ENCODE assay signal across 8 cellular contexts in the genomic region with DNA sequence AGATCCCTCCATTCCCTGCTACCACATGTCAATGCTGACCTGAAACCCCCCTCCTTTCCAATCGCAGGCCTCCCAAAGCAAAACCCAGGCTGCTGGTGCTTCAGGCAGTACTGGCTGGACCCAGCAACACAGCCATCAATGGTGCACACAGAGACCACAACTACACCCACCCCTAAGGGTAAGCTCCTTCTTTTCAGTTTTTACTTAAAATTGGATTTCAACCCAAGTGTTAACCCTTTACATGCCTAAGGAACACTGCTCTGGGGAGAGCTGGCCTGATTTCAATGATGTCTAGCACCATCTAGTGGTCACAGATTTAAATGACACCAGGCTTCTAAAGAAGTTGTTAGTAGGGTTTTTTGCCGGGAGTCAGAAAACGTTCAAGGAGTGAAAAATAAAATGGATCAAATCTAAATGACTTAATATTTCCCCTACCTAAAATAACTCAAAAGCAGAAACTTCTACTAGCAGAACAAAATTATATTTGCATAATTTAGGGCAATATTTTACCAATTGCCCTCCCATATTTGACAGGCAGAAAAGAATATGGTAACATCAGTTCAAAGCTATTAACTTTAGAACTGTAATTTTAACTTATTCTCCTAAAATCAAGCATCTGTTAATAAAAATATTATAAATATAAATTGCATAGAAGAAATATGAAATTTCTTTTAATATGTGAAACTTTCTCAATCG. TPM values are rescaled to one million over a fixed set of nuclear protein-coding genes. Genes with fewer than 3 reads are reported as not detected.
DNase-seq lines count a peak whose midpoint lies in the region; ATAC-seq, FAIRE-seq and TF ChIP-seq lines count a peak whose summit lies in the region.

No MANE protein-coding gene starts in this region.

- POLR2A ChIA-PET in activated B cell treated with CpG ODN at 0.5 μM for 24 hours (lab: Charles Lee) = no interaction called here

- FAIRE-seq in frontal cortex (lab: Jason Lieb, UNC) = peak; percentile 81

- H3K36me3 Mint-ChIP-seq in Calu3 (ENCODE audit: insufficient read depth, unreplicated experiment) = no peaks in the 10 kb centered on the region
- peaks cover 40% of the 10 kb centered on the region for H3K36me3 Mint-ChIP-seq in activated B cell treated with CpG ODN at 0.5 μM for 24 hours (ENCODE audit: low read depth)

- H3K27me3 ChIP-seq in prostate gland (replicated peaks; ENCODE audit: insufficient read depth) = no peaks in the 10 kb centered on the region

- no peaks in the 10 kb centered on the region for H3K9me3 Mint-ChIP-seq in Calu3 (ENCODE audit: low read depth, unreplicated experiment)
- H3K9me3 Mint-ChIP-seq in activated B cell treated with CpG ODN at 0.5 μM for 24 hours = no peaks in the 10 kb centered on the region

- TF ChIP-seq POLR2A in prostate gland (IDR thresholded peaks at IDR 0.05) = no peak

- no peaks in the 10 kb centered on the region for H3K36me3 ChIP-seq in prostate gland

- no peak overlapping the region for H3K4me3 Mint-ChIP-seq in Calu3 (ENCODE audit: low read depth, unreplicated experiment)
- no peak overlapping the region for H3K4me3 Mint-ChIP-seq in activated B cell treated with CpG ODN at 0.5 μM for 24 hours

- peak; percentile 91 for TF ChIP-seq CTCF in Calu3 (IDR thresholded peaks at IDR 0.05; ENCODE audit: unreplicated experiment)
- peak; percentile 86 for TF ChIP-seq CTCF in activated B cell treated with CpG ODN at 0.5 μM for 24 hours (IDR thresholded peaks at IDR 0.05)
- peak; percentile 59 to 78 (median 68) for TF ChIP-seq CTCF in prostate gland (IDR thresholded peaks at IDR 0.05)

- H3K4me3 ChIP-seq in prostate gland = no peak overlapping the region

- no TSS peak for BruUV-seq in Calu3 (replicated peaks; lab: Mats Ljungman, UMichigan)

- H3K4me1 ChIP-seq in prostate gland (replicated peaks) = no peaks in the 10 kb centered on the region

- CTCF ChIA-PET in Calu3 (lab: Charles Lee) (interaction anchor here (0.6 to 0.8 kb wide), 2 partner anchors 118 to 127 kb away, joined by 3 read pairs; a partner anchor contains a TSS), activated B cell treated with CpG ODN at 0.5 μM for 24 hours (lab: Charles Lee) (interaction anchor here (1.0 to 6.9 kb wide), 9 partner anchors 9 to 860 kb away, joined by 3 to 48 read pairs (median 6); no protein-coding TSS in a partner anchor)

- H3K27me3 Mint-ChIP-seq in Calu3 (ENCODE audit: unreplicated experiment) = no peaks in the 10 kb centered on the region
- H3K27me3 Mint-ChIP-seq in activated B cell treated with CpG ODN at 0.5 μM for 24 hours = no peaks in the 10 kb centered on the region

- H3K27ac Mint-ChIP-seq in Calu3 (ENCODE audit: unreplicated experiment) (no peak overlapping the region), activated B cell treated with CpG ODN at 0.5 μM for 24 hours (no peak overlapping the region)

- H3K4me1 Mint-ChIP-seq in Calu3 (ENCODE audit: low read depth, unreplicated experiment) (peaks cover 7% of the 10 kb centered on the region), activated B cell treated with CpG ODN at 0.5 μM for 24 hours (peaks cover 4% of the 10 kb centered on the region)

- DNase-seq in Calu3 = peak; percentile 44
- DNase-seq in NCI-H2196 (lab: John Stamatoyannopoulos, UW; ENCODE audit: unreplicated experiment) = peak; percentile 61
- no peak for DNase-seq in activated B cell treated with CpG ODN at 0.5 μM for 24 hours
- DNase-seq in frontal cortex (ENCODE audit: low spot score in 2 of 2) = peak; percentile 24 to 47
- DNase-seq in prostate gland (ENCODE audit: low spot score) = no peak
- DNase-seq in UCSD-AML1 (lab: John Stamatoyannopoulos, UW; ENCODE audit: unreplicated experiment) = no peak

- peak; percentile 58 for ATAC-seq in GM21786 (IDR thresholded peaks at IDR 0.05; ENCODE audit: unreplicated experiment)
- peak; percentile 45 for ATAC-seq in activated B cell treated with CpG ODN at 0.5 μM for 24 hours (ENCODE audit: low read depth)
- ATAC-seq in GM18502 (IDR thresholded peaks at IDR 0.05; ENCODE audit: poor library complexity, unreplicated experiment) = no peak

- H3K9me3 ChIP-seq in prostate gland = no peaks in the 10 kb centered on the region

- H3K27ac ChIP-seq in prostate gland = no peak overlapping the region

- WGBS in prostate gland = 40% methylated on average over 4 of the region's 4 CpGs

- intact Hi-C loops in Calu3 (cut with micrococcal nuclease; ENCODE audit: unreplicated experiment) (loop anchor here (2.0 to 5.0 kb wide), 4 partner anchors 115 to 859 kb away; no protein-coding TSS in a partner anchor), activated B cell treated with CpG ODN at 0.5 μM for 24 hours (cut with micrococcal nuclease) (loop anchor here (1.0 to 5.0 kb wide), 5 partner anchors 115 to 859 kb away; no protein-coding TSS in a partner anchor), prostate gland (cut with DNase I) (loop anchor here (2.0 kb wide), 1 partner anchor 813 kb away; no protein-coding TSS in a partner anchor)

RNA-seq across cellular contexts. Expression of a gene that starts 24.6 kb away (rescaled TPM):
- total RNA-seq in Calu3 (2022) (16.7 and 23.4 TPM in 2 replicates), activated B cell treated with CpG ODN at 0.5 μM for 24 hours (9.2 and 9.3 TPM in 2 replicates), frontal cortex (29.8 TPM), prostate gland (10 to 100 TPM; 25.8 to 71.0 TPM)

RNA-seq across cellular contexts. Expression of a gene that starts 59.8 kb away (rescaled TPM):
- total RNA-seq in Calu3 (2022) (196 and 205 TPM in 2 replicates), activated B cell treated with CpG ODN at 0.5 μM for 24 hours (107 and 114 TPM in 2 replicates), frontal cortex (134 TPM), prostate gland (100 to 1,000 TPM; 101 to 152 TPM)

Comparison
In these comparisons a context has a peak if more than half of its experiments do, and no peak if none do; other contexts are left out.
1. DNase-seq: peak in Calu3 (single experiment), NCI-H2196 (single experiment) and frontal cortex (2 of 2); none in activated B cell treated with CpG ODN at 0.5 μM for 24 hours (single experiment), prostate gland (single experiment) and UCSD-AML1 (single experiment).
2. Peak in every context shown above with its lines, with median percentiles within 50 percentile points of each other: CTCF ChIP-seq.